Comparison of ENCODE assay signal across 11 cellular contexts in genomic region chr2:8575810-8576423, GRCh38.
A peak's percentile ranks its signal among the peaks of the same experiment; 100 is the strongest.
DNase-seq lines count a peak whose midpoint lies in the region; ATAC-seq and TF ChIP-seq lines count a peak whose summit lies in the region.
"Had no signal": no experiment of that assay in that cellular context is flagged by ENCODE, and none has a peak within 500 bp of the region (broad histone marks: within the 10 kb centered on the region; RNA-seq: fewer than 3 reads in every experiment).

No MANE protein-coding gene starts in this region.

- peak overlapping the region; percentile 76 for H3K4me3 ChIP-seq in OCI-LY3 (ENCODE audit: low read length)
- H3K4me3 ChIP-seq: mucosa of descending colon, SJSA1 had no signal

- H3K4me3 Mint-ChIP-seq in stimulated activated naive CD8-positive, alpha-beta T cell treated with anti-CD3 and anti-CD28 coated beads, Interleukin-15, amount 100 ng/mL, for 72 hours: peak overlapping the region; percentile 24 to 43

- H3K27me3 ChIP-seq in OCI-LY3 (ENCODE audit: low read depth, low read length): no peaks in the 10 kb centered on the region
- H3K27me3 ChIP-seq: SJSA1 had no signal

- peaks cover 97% of the 10 kb centered on the region for H3K4me1 ChIP-seq in OCI-LY3 (ENCODE audit: low read length)

- TF ChIP-seq CTCF in OCI-LY3 (IDR thresholded peaks at IDR 0.05; ENCODE audit: low read depth, low read length): no peak

- H3K27me3 Mint-ChIP-seq in stimulated activated naive CD8-positive, alpha-beta T cell treated with anti-CD3 and anti-CD28 coated beads, Interleukin-15, amount 100 ng/mL, for 72 hours: peaks cover 74% of the 10 kb centered on the region

- H3K9me3 Mint-ChIP-seq in stimulated activated naive CD8-positive, alpha-beta T cell treated with anti-CD3 and anti-CD28 coated beads, Interleukin-15, amount 100 ng/mL, for 72 hours: no peaks in the 10 kb centered on the region

- peak overlapping the region; percentile 78 for H3K4me2 ChIP-seq in OCI-LY3 (ENCODE audit: low read length)

- ATAC-seq in stimulated activated naive CD8-positive, alpha-beta T cell treated with anti-CD3 and anti-CD28 coated beads, Interleukin-15, amount 100 ng/mL, for 72 hours: no peak
- ATAC-seq in GM21390 (IDR thresholded peaks at IDR 0.05; ENCODE audit: unreplicated experiment) (no peak), HG03521 (IDR thresholded peaks at IDR 0.05; ENCODE audit: unreplicated experiment) (no peak)
- ATAC-seq: mucosa of descending colon had no signal

- H3K27ac Mint-ChIP-seq in stimulated activated naive CD8-positive, alpha-beta T cell treated with anti-CD3 and anti-CD28 coated beads, Interleukin-15, amount 100 ng/mL, for 72 hours: no peak overlapping the region

- peak; percentile 61 for DNase-seq in activated CD8-positive, alpha-beta memory T cell treated with anti-CD3 and anti-CD28 coated beads for 24 hours
- no peak for DNase-seq in activated CD8-positive, alpha-beta memory T cell treated with anti-CD3 and anti-CD28 coated beads, Interleukin-2, amount 50 U/mL, for 4 hours
- DNase-seq in globus pallidus (ENCODE audit: low spot score) (peak; percentile 26), GM03348 (ENCODE audit: low spot score) (no peak)
- DNase-seq in stimulated activated naive CD8-positive, alpha-beta T cell treated with anti-CD3 and anti-CD28 coated beads, Interleukin-15, amount 100 ng/mL, for 72 hours: no peak
- DNase-seq: small intestine had no signal

- H3K9me3 ChIP-seq in OCI-LY3 (ENCODE audit: insufficient read depth, low read length): no peaks in the 10 kb centered on the region; the same call in 1 of the 2 replicates
- H3K9me3 ChIP-seq: mucosa of descending colon, SJSA1 had no signal

- H3K4me1 Mint-ChIP-seq in stimulated activated naive CD8-positive, alpha-beta T cell treated with anti-CD3 and anti-CD28 coated beads, Interleukin-15, amount 100 ng/mL, for 72 hours: peaks cover 75% of the 10 kb centered on the region

- H3K36me3 ChIP-seq in OCI-LY3 (replicated peaks; ENCODE audit: low read depth, low read length): peaks cover 14% of the 10 kb centered on the region
- H3K36me3 ChIP-seq: SJSA1 had no signal

- H3K9ac ChIP-seq in OCI-LY3 (ENCODE audit: low read length): peak overlapping the region; percentile 85

- no peak overlapping the region for H2AFZ ChIP-seq in OCI-LY3 (ENCODE audit: low read depth, low read length)

- peaks cover 7% of the 10 kb centered on the region for H3K79me2 ChIP-seq in OCI-LY3 (ENCODE audit: low read length)

- peak overlapping the region; percentile 91 for H3K27ac ChIP-seq in OCI-LY3 (ENCODE audit: low read length)

- H4K20me1 ChIP-seq in OCI-LY3 (ENCODE audit: insufficient read depth, low read length): no peaks in the 10 kb centered on the region

Comparison
In these comparisons a context has a peak if more than half of its experiments do, and no peak if none do; other contexts are left out.
1. DNase-seq: peak in activated CD8-positive, alpha-beta memory T cell treated with anti-CD3 and anti-CD28 coated beads for 24 hours (single experiment) and globus pallidus (single experiment); none in activated CD8-positive, alpha-beta memory T cell treated with anti-CD3 and anti-CD28 coated beads, Interleukin-2, amount 50 U/mL, for 4 hours (single experiment), stimulated activated naive CD8-positive, alpha-beta T cell treated with anti-CD3 and anti-CD28 coated beads, Interleukin-15, amount 100 ng/mL, for 72 hours (0 of 2) and GM03348 (single experiment).